8 cellular contexts compared by ENCODE assay signal in genomic region chr1:27725374-27726172, GRCh38. TPM values are rescaled to one million over a fixed set of nuclear protein-coding genes. Genes with fewer than 3 reads are reported as not detected.
DNase-seq lines count a peak whose midpoint lies in the region; ATAC-seq and TF ChIP-seq lines count a peak whose summit lies in the region.

Gene FAM76A, plus strand, starts transcription at chr1:27725961. Its CDS starts 120 bp downstream, at chr1:27726081.

- peaks cover 6% of the 10 kb centered on the region for H3K36me3 Mint-ChIP-seq in activated T-cell treated with anti-CD3 and anti-CD28 coated beads, Interleukin-2, amount 50 U/mL, for 4 hours (ENCODE audit: insufficient read depth)

- DNase-seq in DMS79 treated with DMSO at 0.1 percent for 48 hours (lab: John Stamatoyannopoulos, UW): peak; percentile 99
- peak; percentile 97 for DNase-seq in KG1 (lab: John Stamatoyannopoulos, UW)
- peak; percentile 99 for DNase-seq in activated T-cell treated with anti-CD3 and anti-CD28 coated beads, Interleukin-2, amount 50 U/mL, for 4 hours
- DNase-seq in stimulated activated CD8-positive, alpha-beta memory T cell treated with anti-CD3 and anti-CD28 coated beads, Interleukin-7, amount 100 ng/mL, for 1 hour (ENCODE audit: low read depth in 2 of 2): peak; percentile 99

- no peaks in the 10 kb centered on the region for H3K36me3 ChIP-seq in esophagus (ENCODE audit: control insufficient read depth in 2 of 2, insufficient read depth in 2 of 2, low read length in 1 of 2)
- no peaks in the 10 kb centered on the region for H3K36me3 ChIP-seq in mucosa of stomach (ENCODE audit: control insufficient read depth, insufficient read depth, low read length)

- peak; percentile 95 for ATAC-seq in GM21723 (IDR thresholded peaks at IDR 0.05; ENCODE audit: unreplicated experiment)
- peak; percentile 96 to 98 for ATAC-seq in activated T-cell treated with anti-CD3 and anti-CD28 coated beads, Interleukin-2, amount 50 U/mL, for 4 hours

- H3K4me1 Mint-ChIP-seq in activated T-cell treated with anti-CD3 and anti-CD28 coated beads, Interleukin-2, amount 50 U/mL, for 4 hours (ENCODE audit: low read depth): peaks cover 16% of the 10 kb centered on the region

- peak within 1 kb of the TSS; percentile 85 for H3K4me3 Mint-ChIP-seq in activated T-cell treated with anti-CD3 and anti-CD28 coated beads, Interleukin-2, amount 50 U/mL, for 4 hours

- H3K9ac ChIP-seq in mucosa of stomach (ENCODE audit: low read length): peak within 1 kb of the TSS; percentile 88

- H3K27ac ChIP-seq in esophagus (ENCODE audit: low read depth in 2 of 2, low read length in 1 of 2): peak within 1 kb of the TSS; percentile 79 to 91

- H3K9me3 ChIP-seq in esophagus (ENCODE audit: control insufficient read depth in 2 of 2, insufficient read depth in 1 of 2, low read depth in 1 of 2, low read length in 1 of 2) (no peaks in the 10 kb centered on the region), mucosa of stomach (ENCODE audit: control insufficient read depth, low read length) (no peaks in the 10 kb centered on the region)

- H3K27me3 Mint-ChIP-seq in activated T-cell treated with anti-CD3 and anti-CD28 coated beads, Interleukin-2, amount 50 U/mL, for 4 hours (ENCODE audit: low read depth): no peaks in the 10 kb centered on the region

- no peaks in the 10 kb centered on the region for H3K9me3 Mint-ChIP-seq in activated T-cell treated with anti-CD3 and anti-CD28 coated beads, Interleukin-2, amount 50 U/mL, for 4 hours

- no peaks in the 10 kb centered on the region for H3K27me3 ChIP-seq in esophagus (ENCODE audit: control insufficient read depth in 1 of 2, insufficient read depth in 2 of 2, low read length in 2 of 2)
- no peaks in the 10 kb centered on the region for H3K27me3 ChIP-seq in mucosa of stomach (ENCODE audit: control insufficient read depth, insufficient read depth, low read length)

- H3K4me1 ChIP-seq in esophagus (ENCODE audit: control insufficient read depth in 2 of 2, insufficient read depth in 2 of 2, low read length in 1 of 2): peaks cover 2 to 3% of the 10 kb centered on the region in 2 donors
- H3K4me1 ChIP-seq in mucosa of stomach (ENCODE audit: control insufficient read depth, insufficient read depth, low read length): peaks cover 8% of the 10 kb centered on the region

- H3K4me3 ChIP-seq in esophagus (ENCODE audit: low read depth in 1 of 2, low read length in 2 of 2): peak within 1 kb of the TSS; percentile 76 to 79
- peak within 1 kb of the TSS; percentile 50 for H3K4me3 ChIP-seq in mucosa of stomach (ENCODE audit: low read length)

- WGBS in esophagus, 2 donors: 1 to 2% methylated on average over 56 to 72 of the region's 72 CpGs

TF ChIP-seq in PFSK-1, 5 proteins besides CTCF, POLR2A, EP300 and RAD21:
- 0 out of 2 replicates have a peak, but pooled peaks have one; percentile 56 for TF ChIP-seq SIN3A (IDR thresholded peaks at IDR 0.05; ENCODE audit: borderline replicate concordance, insufficient read depth, low read length)
- no peak; the same call in 1 of the 2 replicates for TF ChIP-seq POLR2AphosphoS5 (IDR thresholded peaks at IDR 0.05; ENCODE audit: low read depth, low read length)

RNA-seq across cellular contexts. Expression of gene FAM76A, which starts in this region (rescaled TPM):
- 3.2 TPM for polyA plus RNA-seq in PFSK-1 (2012; ENCODE audit: insufficient read length, low read depth)
- 10 to 100 TPM; 10.3 to 13.0 (median 11.0) TPM for total RNA-seq in activated T-cell treated with anti-CD3 and anti-CD28 coated beads, Interleukin-2, amount 50 U/mL, for 4 hours
- polyA plus RNA-seq in esophagus: 1 to 10 TPM; 3.5 to 4.2 TPM

Comparison
In these comparisons a context has a peak if more than half of its experiments do, and no peak if none do; other contexts are left out.
1. Peak in every context shown above with its lines: DNase-seq, ATAC-seq, H3K4me3 ChIP-seq and H3K27ac ChIP-seq.